8 cellular contexts compared by ENCODE assay signal in genomic region chr2:218399391-218400166, GRCh38. TPM values are rescaled to one million over a fixed set of nuclear protein-coding genes. Genes with fewer than 3 reads are reported as not detected.
DNase-seq lines count a peak whose midpoint lies in the region; ATAC-seq and TF ChIP-seq lines count a peak whose summit lies in the region.

Gene CTDSP1 (plus strand): TSS chr2:218399868. CDS start chr2:218400091, 223 bp downstream.

- POLR2A ChIA-PET in RWPE1 (lab: Yijun Ruan, JAX; ENCODE audit: low non-redundant PET) = no interaction called here
- POLR2A ChIA-PET in naive thymus-derived CD8-positive, alpha-beta T cell (lab: Charles Lee) = interaction anchor here (0.8 to 2.1 kb wide), 11 partner anchors 30 to 448 kb away, joined by 3 to 11 read pairs (median 3); partner anchors contain the start of genes AAMP, BCS1L, PNKD and TTLL4

- H3K27ac ChIP-seq in RWPE1 = peak within 1 kb of the TSS; percentile 99
- peak within 1 kb of the TSS; percentile 81 for H3K27ac ChIP-seq in fibroblast of lung (ENCODE audit: insufficient read depth, low read length)

- H3K9me3 Mint-ChIP-seq in activated T-helper 17 cell treated with anti-CD3 and anti-CD28 coated beads, Interleukin-2, amount 50 U/mL, for 72 hours = no peaks in the 10 kb centered on the region
- no peaks in the 10 kb centered on the region for H3K9me3 Mint-ChIP-seq in naive thymus-derived CD8-positive, alpha-beta T cell

- peak within 1 kb of the TSS; percentile 93 for H3K27ac Mint-ChIP-seq in activated T-helper 17 cell treated with anti-CD3 and anti-CD28 coated beads, Interleukin-2, amount 50 U/mL, for 72 hours
- H3K27ac Mint-ChIP-seq in naive thymus-derived CD8-positive, alpha-beta T cell = peak within 1 kb of the TSS; percentile 82 to 98 (median 95)

- no peak for TF ChIP-seq CTCF in RWPE1 (conservative IDR thresholded peaks at IDR 0.05; ENCODE audit: low read depth)
- TF ChIP-seq CTCF in fibroblast of lung (conservative IDR thresholded peaks at IDR 0.05 in 1 of 2, IDR thresholded peaks at IDR 0.05 in 1 of 2; ENCODE audit: low read depth in 1 of 2, low read length in 2 of 2) = no peak

- H3K4me2 ChIP-seq in fibroblast of lung (ENCODE audit: extremely low read depth, insufficient read depth, low read length) = peak within 1 kb of the TSS; percentile 92

- H3K36me3 Mint-ChIP-seq in activated T-helper 17 cell treated with anti-CD3 and anti-CD28 coated beads, Interleukin-2, amount 50 U/mL, for 72 hours (ENCODE audit: low read depth) = peaks cover 76% of the 10 kb centered on the region
- peaks cover 0 to 24% (median 6%) of the 10 kb centered on the region in 3 donors for H3K36me3 Mint-ChIP-seq in naive thymus-derived CD8-positive, alpha-beta T cell

- H3K27me3 ChIP-seq in fibroblast of lung (ENCODE audit: control insufficient read depth, insufficient read depth, low read length) = no peaks in the 10 kb centered on the region

- peaks cover 15% of the 10 kb centered on the region for H3K36me3 ChIP-seq in fibroblast of lung (ENCODE audit: control insufficient read depth, insufficient read depth, low read length)

- CTCF ChIA-PET in RWPE1 (lab: Yijun Ruan, JAX) = interaction anchor here (0.6 to 0.7 kb wide), 3 partner anchors 52 to 895 kb away, joined by 3 to 4 read pairs (median 3); no protein-coding TSS in a partner anchor

- H3K4me1 Mint-ChIP-seq in activated T-helper 17 cell treated with anti-CD3 and anti-CD28 coated beads, Interleukin-2, amount 50 U/mL, for 72 hours = peaks cover 4% of the 10 kb centered on the region
- H3K4me1 Mint-ChIP-seq in naive thymus-derived CD8-positive, alpha-beta T cell = peaks cover 21 to 74% (median 59%) of the 10 kb centered on the region in 4 donors

- H3K4me3 ChIP-seq in fibroblast of lung (replicated peaks in 1 of 4; ENCODE audit: control extremely low read depth in 1 of 4, insufficient read depth in 1 of 4, low read depth in 3 of 4, low read length in 4 of 4) = peak within 1 kb of the TSS; percentile 65 to 96 (median 78)

- no peaks in the 10 kb centered on the region for H3K27me3 Mint-ChIP-seq in activated T-helper 17 cell treated with anti-CD3 and anti-CD28 coated beads, Interleukin-2, amount 50 U/mL, for 72 hours
- no peaks in the 10 kb centered on the region for H3K27me3 Mint-ChIP-seq in naive thymus-derived CD8-positive, alpha-beta T cell

- H3K9ac ChIP-seq in fibroblast of lung (ENCODE audit: insufficient read depth, low read length) = peak within 1 kb of the TSS; percentile 79

- H3K4me3 Mint-ChIP-seq in activated T-helper 17 cell treated with anti-CD3 and anti-CD28 coated beads, Interleukin-2, amount 50 U/mL, for 72 hours = peak within 1 kb of the TSS; percentile 94
- peak within 1 kb of the TSS; percentile 90 to 97 (median 94) for H3K4me3 Mint-ChIP-seq in naive thymus-derived CD8-positive, alpha-beta T cell

- peak; percentile 40 for ATAC-seq in GM21825 (IDR thresholded peaks at IDR 0.05; ENCODE audit: unreplicated experiment)
- ATAC-seq in activated T-helper 17 cell treated with anti-CD3 and anti-CD28 coated beads, Interleukin-2, amount 50 U/mL, for 72 hours (replicated peaks) = peak; percentile 29
- peak; percentile 18 to 35 for ATAC-seq in naive thymus-derived CD8-positive, alpha-beta T cell

- no peaks in the 10 kb centered on the region for H4K20me1 ChIP-seq in fibroblast of lung (ENCODE audit: control insufficient read depth, extremely low read depth, insufficient read depth, low read length)

- peaks cover 29% of the 10 kb centered on the region for H3K79me2 ChIP-seq in fibroblast of lung (ENCODE audit: control insufficient read depth, insufficient read depth, low read length)

- DNase-seq in DMS79 treated with DMSO at 0.1 percent for 48 hours (lab: John Stamatoyannopoulos, UW) (peak; percentile 70), Kasumi-1 (lab: John Stamatoyannopoulos, UW) (peak; percentile 65 to 82), RWPE1 (ENCODE audit: low spot score) (peak; percentile 78), fibroblast of lung (ENCODE audit: low read depth in 2 of 2) (peak; percentile 95 to 98)
- peak; percentile 79 to 96 (median 90) for DNase-seq in naive thymus-derived CD8-positive, alpha-beta T cell
- DNase-seq in stimulated activated naive CD4-positive, alpha-beta T cell (lab: John Stamatoyannopoulos, UW) = peak; percentile 84 to 93 (median 88)

- no peak within 1 kb of the TSS for H2AFZ ChIP-seq in fibroblast of lung (ENCODE audit: low read length)

- H3K9me3 ChIP-seq in fibroblast of lung (ENCODE audit: control insufficient read depth, insufficient read depth, low read depth, low read length) = no peaks in the 10 kb centered on the region

- peaks cover 23% of the 10 kb centered on the region for H3K4me1 ChIP-seq in fibroblast of lung (ENCODE audit: control insufficient read depth, extremely low read depth, insufficient read depth, low read length)

RNA-seq across cellular contexts. Expression of gene CTDSP1, which starts in this region (rescaled TPM):
- total RNA-seq in activated T-helper 17 cell treated with anti-CD3 and anti-CD28 coated beads, Interleukin-2, amount 50 U/mL, for 72 hours = 100 to 1,000 TPM; 126 to 197 TPM
- 40.6 and 45.4 TPM in 2 replicates for total RNA-seq in fibroblast of lung
- 69.6 and 71.6 TPM in 2 replicates for polyA plus RNA-seq in fibroblast of lung
- 70.4 and 72.5 TPM in 2 replicates for polyA plus RNA-seq in fibroblast of lung (2012)
- polyA minus RNA-seq in fibroblast of lung (ENCODE audit: low replicate concordance) = 344 and 363 TPM in 2 replicates
- 100 to 1,000 TPM; 143 to 144 TPM for total RNA-seq in naive thymus-derived CD8-positive, alpha-beta T cell
- 10 to 100 TPM; 19.3 to 22.7 (median 19.8) TPM for polyA plus RNA-seq in naive thymus-derived CD8-positive, alpha-beta T cell

Comparison
In these comparisons a context has a peak if more than half of its experiments do, and no peak if none do; other contexts are left out.
1. Peak in every context shown above with its lines: DNase-seq, ATAC-seq, H3K4me3 ChIP-seq and H3K27ac ChIP-seq.